11 cellular contexts compared by ENCODE assay signal in genomic region chrX:13752646-13753045, GRCh38. TPM values are rescaled to one million over a fixed set of nuclear protein-coding genes. Genes with fewer than 3 reads are reported as not detected.
DNase-seq lines count a peak whose midpoint lies in the region; ATAC-seq, FAIRE-seq and TF ChIP-seq lines count a peak whose summit lies in the region.
"Had no signal": no experiment of that assay in that cellular context is flagged by ENCODE, and none has a peak within 500 bp of the region (broad histone marks: within the 10 kb centered on the region; RNA-seq: fewer than 3 reads in every experiment).

No MANE protein-coding gene starts in this region.

- H3K9me3 ChIP-seq in astrocyte (ENCODE audit: insufficient read depth, low read depth, low read length) = no peaks in the 10 kb centered on the region

- no peak overlapping the region for H3K4me3 ChIP-seq in astrocyte (ENCODE audit: insufficient read depth, low read depth, low read length)

- H3K79me2 ChIP-seq in astrocyte (ENCODE audit: insufficient read depth, low read length) = no peaks in the 10 kb centered on the region

- no peak overlapping the region for H3K4me3 Mint-ChIP-seq in astrocyte (ENCODE audit: unreplicated experiment)

- no peak overlapping the region for H3K27ac ChIP-seq in astrocyte (ENCODE audit: low read depth, low read length)

- no peak overlapping the region for H3K4me2 ChIP-seq in astrocyte (ENCODE audit: low read length)

- peaks cover 6% of the 10 kb centered on the region for H3K36me3 ChIP-seq in astrocyte (ENCODE audit: insufficient read depth, low read length)

- no peaks in the 10 kb centered on the region for H4K20me1 ChIP-seq in astrocyte (ENCODE audit: insufficient read depth, low read length)

- H3K27ac Mint-ChIP-seq in astrocyte (ENCODE audit: unreplicated experiment) = no peak overlapping the region

- no peaks in the 10 kb centered on the region for H3K9me3 Mint-ChIP-seq in astrocyte (ENCODE audit: unreplicated experiment)

- no peak for DNase-seq in GM12891 (ENCODE audit: insufficient read length, low spot score)
- DNase-seq in astrocyte (ENCODE audit: low read depth) = no peak
- no peak for DNase-seq in stimulated activated CD4-positive, alpha-beta T cell treated with anti-CD3 and anti-CD28 coated beads, Interleukin-15, amount 100 ng/mL, for 24 hours
- no peak for DNase-seq in RKO (ENCODE audit: low spot score)
- no peak for DNase-seq in NCI-H1436 (lab: John Stamatoyannopoulos, UW)
- DNase-seq in NCI-H1436 treated with DMSO at 0.1 percent for 48 hours (lab: John Stamatoyannopoulos, UW) = no peak
- DNase-seq: amygdala, GOT3, NCI-H1105 treated with DMSO at 0.1 percent for 48 hours had no signal

- no peaks in the 10 kb centered on the region for H3K4me1 ChIP-seq in astrocyte (ENCODE audit: insufficient read depth, low read length)

- no peaks in the 10 kb centered on the region for H3K27me3 Mint-ChIP-seq in astrocyte (ENCODE audit: low read depth, unreplicated experiment)

- no peaks in the 10 kb centered on the region for H3K27me3 ChIP-seq in astrocyte (ENCODE audit: insufficient read depth, low read length)

- no peak overlapping the region for H2AFZ ChIP-seq in astrocyte (ENCODE audit: low read depth, low read length)

- FAIRE-seq in GM12891 (lab: Jason Lieb, UNC) = peak; percentile 98
- peak; percentile 37 for FAIRE-seq in astrocyte (lab: Jason Lieb, UNC)

- no peak for TF ChIP-seq CTCF in astrocyte (IDR thresholded peaks at IDR 0.05; ENCODE audit: insufficient read depth, low read depth, low read length)

- TF ChIP-seq POLR2A in GM12891 (IDR thresholded peaks at IDR 0.05; ENCODE audit: low read depth, low read length) = no peak

- peak; percentile 51 for ATAC-seq in GM21526 (IDR thresholded peaks at IDR 0.05; ENCODE audit: low FRiP score, unreplicated experiment)
- peak; percentile 57 for ATAC-seq in HG03520 (IDR thresholded peaks at IDR 0.05; ENCODE audit: unreplicated experiment)

- H3K36me3 Mint-ChIP-seq in astrocyte (ENCODE audit: low read depth, unreplicated experiment) = no peaks in the 10 kb centered on the region

- no peak overlapping the region for H3K9ac ChIP-seq in astrocyte (ENCODE audit: low read length)

- peaks cover 5% of the 10 kb centered on the region for H3K4me1 Mint-ChIP-seq in astrocyte (ENCODE audit: low read depth, unreplicated experiment)

TF ChIP-seq in GM12891, 5 proteins besides CTCF, POLR2A, EP300 and RAD21:
- TF ChIP-seq TAF1 (IDR thresholded peaks at IDR 0.05; ENCODE audit: low read depth, low read length) (no peak), SPI1 (IDR thresholded peaks at IDR 0.05; ENCODE audit: low read depth, low read length) (peak; percentile 96)

RNA-seq across cellular contexts. Expression of gene OFD1, which starts 18.1 kb away (rescaled TPM):
- 15.8 TPM for polyA plus RNA-seq in GM12891 (2012; ENCODE audit: low read depth, missing spikeins)
- 16.1 and 22.0 TPM in 2 replicates for total RNA-seq in astrocyte

RNA-seq across cellular contexts. Expression of gene TRAPPC2, which starts 18.2 kb away (rescaled TPM):
- polyA plus RNA-seq in GM12891 (2012; ENCODE audit: low read depth, missing spikeins) = 7.8 TPM
- 16.6 and 17.0 TPM in 2 replicates for total RNA-seq in astrocyte
